8 cellular contexts compared by ENCODE assay signal in genomic region chr16:2983706-2984136, GRCh38. TPM values are rescaled to one million over a fixed set of nuclear protein-coding genes. Genes with fewer than 3 reads are reported as not detected.
A peak's percentile ranks its signal among the peaks of the same experiment; 100 is the strongest.
DNase-seq lines count a peak whose midpoint lies in the region; ATAC-seq and TF ChIP-seq lines count a peak whose summit lies in the region.

No MANE protein-coding gene starts in this region.

- DNase-seq in NCI-H526 (lab: John Stamatoyannopoulos, UW) (peak; percentile 11 to 75), NCI-H526 treated with DMSO at 0.1 percent for 48 hours (lab: John Stamatoyannopoulos, UW) (no peak), M059J (ENCODE audit: low read depth) (peak; percentile 82), SW480 (ENCODE audit: low spot score) (peak; percentile 72), left cardiac atrium (peak; percentile 85), retinal pigment epithelial cell (ENCODE audit: low read depth) (no peak), globus pallidus (ENCODE audit: low spot score) (no peak)
- DNase-seq in activated naive CD8-positive, alpha-beta T cell treated with anti-CD3 and anti-CD28 coated beads, Interleukin-2, amount 50 U/mL, for 24 hours: peak; percentile 84

- peak overlapping the region; percentile 21 for H3K4me3 Mint-ChIP-seq in activated naive CD8-positive, alpha-beta T cell treated with anti-CD3 and anti-CD28 coated beads, Interleukin-2, amount 50 U/mL, for 24 hours

- no peak overlapping the region for H3K27ac Mint-ChIP-seq in activated naive CD8-positive, alpha-beta T cell treated with anti-CD3 and anti-CD28 coated beads, Interleukin-2, amount 50 U/mL, for 24 hours

- H3K36me3 Mint-ChIP-seq in activated naive CD8-positive, alpha-beta T cell treated with anti-CD3 and anti-CD28 coated beads, Interleukin-2, amount 50 U/mL, for 24 hours (ENCODE audit: low read depth): peaks cover 4% of the 10 kb centered on the region

- H3K9me3 Mint-ChIP-seq in activated naive CD8-positive, alpha-beta T cell treated with anti-CD3 and anti-CD28 coated beads, Interleukin-2, amount 50 U/mL, for 24 hours: no peaks in the 10 kb centered on the region

- intact Hi-C loops in left cardiac atrium (cut with DNase I): no loop called here

- peak; percentile 58 for ATAC-seq in activated naive CD8-positive, alpha-beta T cell treated with anti-CD3 and anti-CD28 coated beads, Interleukin-2, amount 50 U/mL, for 24 hours
- ATAC-seq in left cardiac atrium: peak; percentile 33 to 48

- H3K4me3 ChIP-seq in retinal pigment epithelial cell (ENCODE audit: low read length): peak overlapping the region; percentile 17

- H3K27me3 Mint-ChIP-seq in activated naive CD8-positive, alpha-beta T cell treated with anti-CD3 and anti-CD28 coated beads, Interleukin-2, amount 50 U/mL, for 24 hours: no peaks in the 10 kb centered on the region

- peaks cover 18% of the 10 kb centered on the region for H3K4me1 Mint-ChIP-seq in activated naive CD8-positive, alpha-beta T cell treated with anti-CD3 and anti-CD28 coated beads, Interleukin-2, amount 50 U/mL, for 24 hours

- peak; percentile 67 for TF ChIP-seq CTCF in retinal pigment epithelial cell (conservative IDR thresholded peaks at IDR 0.05; ENCODE audit: low read depth, low read length)

RNA-seq across cellular contexts. Expression of gene PKMYT1, which starts 3.5 kb away (rescaled TPM):
- total RNA-seq in M059J (2014; rRNA removed; shearing (Covaris generic)): 47.4 and 57.5 TPM in 2 replicates
- 1 to 10 TPM in 1 of 2 donors, under 1 TPM in 1; 0.97 to 2.9 TPM for total RNA-seq in left cardiac atrium

RNA-seq across cellular contexts. Expression of gene PAQR4, which starts 14.6 kb away (rescaled TPM):
- total RNA-seq in M059J (2014; rRNA removed; shearing (Covaris generic)): 24.0 and 38.7 TPM in 2 replicates
- total RNA-seq in left cardiac atrium: 10 to 100 TPM in 1 of 2 donors, 1 to 10 TPM in 1; 5.8 to 10.1 TPM

RNA-seq across cellular contexts. Expression of gene KREMEN2, which starts 19.6 kb away (rescaled TPM):
- 2.1 and 6.3 TPM in 2 replicates for total RNA-seq in M059J (2014; rRNA removed; shearing (Covaris generic))
- total RNA-seq in left cardiac atrium: not detected

RNA-seq across cellular contexts. Expression of gene CLDN9, which starts 29.0 kb away (rescaled TPM):
- total RNA-seq in M059J (2014; rRNA removed; shearing (Covaris generic)): not detected in 2 replicates
- total RNA-seq in left cardiac atrium: under 1 TPM; 0.24 TPM

RNA-seq across cellular contexts. Expression of gene CLDN6, which starts 34.3 kb away (rescaled TPM):
- 0.27 and 0.34 TPM in 2 replicates for total RNA-seq in M059J (2014; rRNA removed; shearing (Covaris generic))
- not detected for total RNA-seq in left cardiac atrium

Comparison
In these comparisons a context has a peak if more than half of its experiments do, and no peak if none do; other contexts are left out.
1. DNase-seq: peak in NCI-H526 (2 of 2), M059J (single experiment), SW480 (single experiment), activated naive CD8-positive, alpha-beta T cell treated with anti-CD3 and anti-CD28 coated beads, Interleukin-2, amount 50 U/mL, for 24 hours (single experiment) and left cardiac atrium (single experiment); none in NCI-H526 treated with DMSO at 0.1 percent for 48 hours (single experiment), retinal pigment epithelial cell (single experiment) and globus pallidus (single experiment).
2. RNA of gene PKMYT1, which starts 3.5 kb away (total RNA-seq): 47.4 to 57.5 TPM in M059J; 0.97 to 2.9 TPM in left cardiac atrium; every median in the first group is over 10 times any median in the second.